Comparison of ENCODE assay signal across 1 cellular context in the genomic region with DNA sequence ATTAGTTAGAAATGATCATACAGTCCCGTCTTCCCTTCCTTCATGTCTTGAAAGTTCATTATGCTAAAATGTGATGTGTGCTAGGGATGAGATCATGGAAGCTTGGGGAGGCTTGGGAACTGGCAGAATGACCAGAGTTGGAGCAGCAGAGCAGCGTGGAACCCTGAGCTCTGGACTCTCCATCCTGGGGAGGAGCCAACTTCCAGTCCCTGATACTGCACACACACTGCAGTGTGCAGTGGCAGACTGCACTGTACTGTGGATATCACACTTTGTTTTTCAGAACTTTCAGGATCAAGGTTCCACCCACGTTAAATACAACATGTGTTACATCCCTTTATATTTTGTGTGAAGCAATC.
TF ChIP-seq lines count a peak whose summit lies in the region.

No MANE protein-coding gene starts in this region.

TF ChIP-seq in GM12878, 131 proteins besides CTCF, POLR2A, EP300 and RAD21:
- TF ChIP-seq MEF2A (IDR thresholded peaks at IDR 0.05; ENCODE audit: insufficient read depth, low read depth, low read length) (no peak), TCF12 (IDR thresholded peaks at IDR 0.05; ENCODE audit: low read depth, low read length) (no peak), SREBF2 (IDR thresholded peaks at IDR 0.05; ENCODE audit: low read length) (no peak)
